18 cellular contexts compared by ENCODE assay signal in the genomic region with DNA sequence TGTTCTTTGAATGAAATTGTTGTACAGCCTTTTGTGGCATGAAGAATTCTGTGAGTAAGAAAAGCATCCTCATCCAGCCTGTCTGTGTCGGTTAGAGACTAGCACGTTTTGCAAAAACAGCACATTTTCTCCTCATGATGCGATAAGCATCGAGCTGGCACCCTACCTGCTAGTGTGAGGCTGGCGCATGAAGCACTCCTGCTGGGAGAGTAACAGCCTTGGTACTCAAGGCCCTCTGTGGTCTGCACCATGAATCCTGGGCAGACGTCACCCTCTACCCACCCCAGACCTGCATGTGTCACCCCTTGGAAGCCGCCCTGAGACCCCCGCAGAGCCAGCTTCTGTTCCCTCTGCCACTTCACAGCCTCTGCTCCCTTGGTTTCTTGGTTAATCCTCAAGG.
DNase-seq lines count a peak whose midpoint lies in the region; FAIRE-seq and TF ChIP-seq lines count a peak whose summit lies in the region.
"Had no signal": no experiment of that assay in that cellular context is flagged by ENCODE, and none has a peak within 500 bp of the region (broad histone marks: within the 10 kb centered on the region; RNA-seq: fewer than 3 reads in every experiment).

No MANE protein-coding gene starts in this region.

- no CpG with 5 or more reads among the region's 8 CpGs for WGBS in neuronal stem cell (ENCODE audit: extremely low coverage in 2 of 2, insufficient read length in 2 of 2, insufficient replicate concordance in 1 of 2), 2 donors

- H2BK120ac ChIP-seq in neuronal stem cell (ENCODE audit: low read depth, low read length): no peak overlapping the region

- CTCF ChIA-PET in HEK293 (lab: Yijun Ruan, JAX): interaction anchor here (0.7 kb wide), 1 partner anchor 66 kb away, joined by 3 read pairs; no protein-coding TSS in a partner anchor

- H2BK15ac ChIP-seq in neuronal stem cell (ENCODE audit: low read length): no peak overlapping the region

- no peak overlapping the region for H2BK5ac ChIP-seq in neuronal stem cell (ENCODE audit: low read length)

- no peak overlapping the region for H2BK12ac ChIP-seq in neuronal stem cell (ENCODE audit: low read length)

- POLR2A ChIA-PET in HEK293 (lab: Yijun Ruan, JAX): no interaction called here

- peaks cover 0 to 27% (median 0%) of the 10 kb centered on the region in 11 experiments; a peak in 5 of 22 replicates for H3K9me3 ChIP-seq in BLaER1 treated with 17β-estradiol and CSF1 and Interleukin-3, amounts not matched to agents 10 nM and 100 nM (replicated peaks in 1 of 11)
- H3K9me3 ChIP-seq in HEK293 (ENCODE audit: control insufficient read depth, insufficient read depth, low read depth, low read length) (no peaks in the 10 kb centered on the region), neuronal stem cell (replicated peaks in 1 of 2; ENCODE audit: control insufficient read depth in 2 of 2, insufficient read depth in 1 of 2, low read depth in 1 of 2, low read length in 2 of 2) (no peaks in the 10 kb centered on the region), kidney (ENCODE audit: control insufficient read depth in 1 of 2, low read length in 2 of 2) (no peaks in the 10 kb centered on the region)
- H3K9me3 ChIP-seq: HAP-1 had no signal

- peaks cover 0 to 53% (median 31%) of the 10 kb centered on the region in 10 experiments; a peak in 17 of 20 replicates for H3K4me1 ChIP-seq in BLaER1 treated with 17β-estradiol and CSF1 and Interleukin-3, amounts not matched to agents 10 nM and 100 nM
- no peaks in the 10 kb centered on the region for H3K4me1 ChIP-seq in HEK293 (ENCODE audit: control insufficient read depth, insufficient read depth, low read length)
- peaks cover 0 to 2% of the 10 kb centered on the region in 2 donors for H3K4me1 ChIP-seq in neuronal stem cell (ENCODE audit: control insufficient read depth in 2 of 2, insufficient read depth in 1 of 2, low read depth in 1 of 2, low read length in 2 of 2)
- no peaks in the 10 kb centered on the region for H3K4me1 ChIP-seq in kidney (ENCODE audit: control insufficient read depth in 1 of 2, insufficient read depth in 1 of 2, low read depth in 1 of 2, low read length in 2 of 2)
- H3K4me1 ChIP-seq: HAP-1 had no signal

- peak overlapping the region in 8 of 11 experiments; percentile 64 to 88 (median 83); a peak in 12 of 22 replicates for H3K4me2 ChIP-seq in BLaER1 treated with 17β-estradiol and CSF1 and Interleukin-3, amounts not matched to agents 10 nM and 100 nM
- H3K4me2 ChIP-seq in neuronal stem cell (ENCODE audit: insufficient read depth, low read length, poor library complexity, severe bottlenecking): no peak overlapping the region

- no peak overlapping the region for H3K4ac ChIP-seq in neuronal stem cell (ENCODE audit: low read length)

- peak overlapping the region; percentile 42 for H3K14ac ChIP-seq in neuronal stem cell (ENCODE audit: low read length)

- H3K36me3 ChIP-seq in BLaER1 treated with 17β-estradiol and CSF1 and Interleukin-3, amounts not matched to agents 10 nM and 100 nM: no peaks in the 10 kb centered on the region
- no peaks in the 10 kb centered on the region for H3K36me3 ChIP-seq in HEK293 (ENCODE audit: control insufficient read depth in 2 of 2, insufficient read depth in 1 of 2, low read length in 2 of 2)
- no peaks in the 10 kb centered on the region for H3K36me3 ChIP-seq in neuronal stem cell (replicated peaks in 1 of 2; ENCODE audit: control insufficient read depth in 2 of 2, insufficient read depth in 2 of 2, low read length in 2 of 2)
- no peaks in the 10 kb centered on the region for H3K36me3 ChIP-seq in kidney (ENCODE audit: control insufficient read depth in 1 of 2, insufficient read depth in 2 of 2, low read length in 2 of 2)
- H3K36me3 ChIP-seq: HAP-1 had no signal

- TF ChIP-seq CTCF in HEK293 (tag by site-specific recombination; IDR thresholded peaks at IDR 0.05) (no peak), kidney (IDR thresholded peaks at IDR 0.05; ENCODE audit: borderline replicate concordance, extremely low read depth, insufficient read depth) (no peak)

- H3K9ac ChIP-seq in BLaER1 treated with 17β-estradiol and CSF1 and Interleukin-3, amounts not matched to agents 10 nM and 100 nM: peak overlapping the region in 2 of 11 experiments; percentile 15 to 31; a peak in 3 of 22 replicates
- H3K9ac ChIP-seq in neuronal stem cell (ENCODE audit: low read depth, low read length, poor library complexity) (no peak overlapping the region), kidney (ENCODE audit: low read length in 2 of 2) (no peak overlapping the region)

- DNase-seq in Daoy (ENCODE audit: low read depth) (peak; percentile 18), neuronal stem cell (ENCODE audit: low spot score) (no peak), kidney (no peak), COLO668 (lab: John Stamatoyannopoulos, UW; ENCODE audit: unreplicated experiment) (no peak)
- DNase-seq: CD4-positive, CD25-positive, alpha-beta regulatory T cell; CD8-positive, alpha-beta T cell; DMS 273 treated with DMSO at 0.1 percent for 48 hours; DMS79; GOT3 had no signal

- intact Hi-C loops in kidney (cut with DNase I): no loop called here

- FAIRE-seq in kidney (lab: Jason Lieb, UNC): no peak
- FAIRE-seq: D721Med, G401.6, GM12892, GM18507, H54 had no signal

- H3K4me3 ChIP-seq in BLaER1 treated with 17β-estradiol and CSF1 and Interleukin-3, amounts not matched to agents 10 nM and 100 nM: no peak overlapping the region
- H3K4me3 ChIP-seq in HEK293 (ENCODE audit: low read depth, low read length): no peak overlapping the region
- no peak overlapping the region for H3K4me3 ChIP-seq in neuronal stem cell (ENCODE audit: low read length in 2 of 2)
- H3K4me3 ChIP-seq in kidney (ENCODE audit: low read length in 2 of 2): no peak overlapping the region
- H3K4me3 ChIP-seq: HAP-1 had no signal

- no peak overlapping the region for H3K23ac ChIP-seq in neuronal stem cell (ENCODE audit: low read depth, low read length, poor library complexity)

- no peak overlapping the region for H2AFZ ChIP-seq in neuronal stem cell (ENCODE audit: low read length)

- H4K20me1 ChIP-seq in BLaER1 treated with 17β-estradiol and CSF1 and Interleukin-3, amounts not matched to agents 10 nM and 100 nM: no peaks in the 10 kb centered on the region

- no peaks in the 10 kb centered on the region for H3K27me3 ChIP-seq in BLaER1 treated with 17β-estradiol and CSF1 and Interleukin-3, amounts not matched to agents 10 nM and 100 nM
- peaks cover 0 to 2% (median 0%) of the 10 kb centered on the region in 3 experiments for H3K27me3 ChIP-seq in neuronal stem cell (ENCODE audit: control insufficient read depth in 3 of 3, insufficient read depth in 3 of 3, low read depth in 1 of 3, low read length in 3 of 3)

- no peak overlapping the region for H4K91ac ChIP-seq in neuronal stem cell (ENCODE audit: low read depth, low read length, poor library complexity)

- peak overlapping the region; percentile 25 for H3K18ac ChIP-seq in neuronal stem cell (ENCODE audit: low read length)

- peak overlapping the region in 8 of 11 experiments; percentile 30 to 83 (median 76); a peak in 15 of 22 replicates for H3K27ac ChIP-seq in BLaER1 treated with 17β-estradiol and CSF1 and Interleukin-3, amounts not matched to agents 10 nM and 100 nM
- H3K27ac ChIP-seq in HEK293 (ENCODE audit: extremely low read depth, low read depth, low read length) (no peak overlapping the region), neuronal stem cell (replicated peaks; ENCODE audit: low read length) (no peak overlapping the region), kidney (ENCODE audit: low read depth in 2 of 2, low read length in 2 of 2) (no peak overlapping the region)
- H3K27ac ChIP-seq: C4-2B had no signal

- no peaks in the 10 kb centered on the region for H3K79me1 ChIP-seq in neuronal stem cell (ENCODE audit: low read depth, low read length)

- no peak overlapping the region for H4K8ac ChIP-seq in neuronal stem cell (ENCODE audit: low read depth, low read length)

- H2AK5ac ChIP-seq in neuronal stem cell (ENCODE audit: low read depth, low read length): no peak overlapping the region

TF ChIP-seq in HEK293, 187 proteins besides CTCF, POLR2A, EP300 and RAD21:
- no peak for TF ChIP-seq ZFP41 (tag by site-specific recombination; IDR thresholded peaks at IDR 0.05; ENCODE audit: borderline replicate concordance)
- peak; percentile 17; the same call in 1 of the 2 replicates for TF ChIP-seq ZIC2 (tag by site-specific recombination; IDR thresholded peaks at IDR 0.05)
TF ChIP-seq in HEK293: peak in this region for 1.

Comparison
In these comparisons a context has a peak if more than half of its experiments do, and no peak if none do; other contexts are left out.
1. H3K27ac ChIP-seq: peak in BLaER1 treated with 17β-estradiol and CSF1 and Interleukin-3, amounts not matched to agents 10 nM and 100 nM (8 of 11); none in HEK293 (single experiment), neuronal stem cell (single experiment) and kidney (0 of 2).